ENCODE assay signal across 8 cellular contexts in genomic region chr14:70640938-70641547, GRCh38. TPM values are rescaled to one million over a fixed set of nuclear protein-coding genes. Genes with fewer than 3 reads are reported as not detected.
A peak's percentile ranks its signal among the peaks of the same experiment; 100 is the strongest.
DNase-seq lines count a peak whose midpoint lies in the region; ATAC-seq and TF ChIP-seq lines count a peak whose summit lies in the region.

No MANE protein-coding gene starts in this region.

- no peaks in the 10 kb centered on the region for H3K36me3 ChIP-seq in left lung

- H3K4me1 Mint-ChIP-seq in central memory CD8-positive, alpha-beta T cell, result peaks cover 42% of the 10 kb centered on the region

- peak overlapping the region; percentile 93 for H3K4me3 Mint-ChIP-seq in central memory CD8-positive, alpha-beta T cell

- no peak for TF ChIP-seq CTCF in left lung (IDR thresholded peaks at IDR 0.05)

- H3K27me3 ChIP-seq in left lung, result peaks cover 9 to 53% of the 10 kb centered on the region in 2 donors

- intact Hi-C loops in left lung (cut with DNase I), result no loop called here

- DNase-seq in Jurkat, Clone E6-1 (ENCODE audit: low read depth, low spot score), result no peak
- DNase-seq in T-helper 22 cell (ENCODE audit: low read depth), result peak; percentile 45
- DNase-seq in central memory CD8-positive, alpha-beta T cell (ENCODE audit: low spot score in 2 of 2), result no peak
- peak in 1 of 2 donors; percentile 76 for DNase-seq in left lung
- peak; percentile 67 for DNase-seq in stimulated activated CD8-positive, alpha-beta memory T cell treated with anti-CD3 and anti-CD28 coated beads, Interleukin-4, amount 100 ng/mL, for 48 hours
- no peak for DNase-seq in MV-4-11 (lab: John Stamatoyannopoulos, UW)

- ATAC-seq in GM21717 (IDR thresholded peaks at IDR 0.05; ENCODE audit: unreplicated experiment) (peak; percentile 57), left lung (peak; percentile 73)
- peak; percentile 61 for ATAC-seq in central memory CD8-positive, alpha-beta T cell (replicated peaks; ENCODE audit: extremely low read depth, poor library complexity, severe bottlenecking)

- peak overlapping the region; percentile 56 for H3K27ac Mint-ChIP-seq in central memory CD8-positive, alpha-beta T cell (ENCODE audit: low read depth)

- peaks cover 20% of the 10 kb centered on the region for H3K36me3 Mint-ChIP-seq in central memory CD8-positive, alpha-beta T cell (ENCODE audit: insufficient read depth)

- peaks cover 3 to 20% of the 10 kb centered on the region in 2 donors for H3K4me1 ChIP-seq in left lung

- H3K4me3 ChIP-seq in GM08714 (ENCODE audit: low read length), result peak overlapping the region; percentile 73
- H3K4me3 ChIP-seq in Jurkat, Clone E6-1 (ENCODE audit: low read length), result peak overlapping the region; percentile 58
- H3K4me3 ChIP-seq in left lung, result peak overlapping the region; percentile 56 to 65

- no peaks in the 10 kb centered on the region for H3K27me3 Mint-ChIP-seq in central memory CD8-positive, alpha-beta T cell

- H3K9me3 ChIP-seq in left lung, result no peaks in the 10 kb centered on the region

- H3K27ac ChIP-seq in left lung, result peak overlapping the region in 1 of 2 donors; percentile 37

- no peaks in the 10 kb centered on the region for H3K9me3 Mint-ChIP-seq in central memory CD8-positive, alpha-beta T cell

RNA-seq across cellular contexts. Expression of gene TTC9, which starts 0.7 kb away (rescaled TPM):
- polyA plus RNA-seq in Jurkat, Clone E6-1 (2012; ENCODE audit: insufficient read depth, insufficient read length), result 4.0 TPM
- 1 to 10 TPM; 4.8 to 9.2 TPM for total RNA-seq in left lung

RNA-seq across cellular contexts. Expression of gene MED6, which starts 40.6 kb away (rescaled TPM):
- 55.4 TPM for polyA plus RNA-seq in Jurkat, Clone E6-1 (2012; ENCODE audit: insufficient read depth, insufficient read length)
- 10 to 100 TPM; 23.2 to 28.4 TPM for total RNA-seq in left lung

Comparison
In these comparisons a context has a peak if more than half of its experiments do, and no peak if none do; other contexts are left out.
1. DNase-seq: peak in T-helper 22 cell (single experiment) and stimulated activated CD8-positive, alpha-beta memory T cell treated with anti-CD3 and anti-CD28 coated beads, Interleukin-4, amount 100 ng/mL, for 48 hours (single experiment); none in Jurkat, Clone E6-1 (single experiment), central memory CD8-positive, alpha-beta T cell (0 of 2) and MV-4-11 (single experiment).
2. Peak in every context shown above with its lines, with median percentiles within 50 percentile points of each other: H3K4me3 ChIP-seq and ATAC-seq.